Comparison of ENCODE assay signal across 8 cellular contexts in the genomic region with DNA sequence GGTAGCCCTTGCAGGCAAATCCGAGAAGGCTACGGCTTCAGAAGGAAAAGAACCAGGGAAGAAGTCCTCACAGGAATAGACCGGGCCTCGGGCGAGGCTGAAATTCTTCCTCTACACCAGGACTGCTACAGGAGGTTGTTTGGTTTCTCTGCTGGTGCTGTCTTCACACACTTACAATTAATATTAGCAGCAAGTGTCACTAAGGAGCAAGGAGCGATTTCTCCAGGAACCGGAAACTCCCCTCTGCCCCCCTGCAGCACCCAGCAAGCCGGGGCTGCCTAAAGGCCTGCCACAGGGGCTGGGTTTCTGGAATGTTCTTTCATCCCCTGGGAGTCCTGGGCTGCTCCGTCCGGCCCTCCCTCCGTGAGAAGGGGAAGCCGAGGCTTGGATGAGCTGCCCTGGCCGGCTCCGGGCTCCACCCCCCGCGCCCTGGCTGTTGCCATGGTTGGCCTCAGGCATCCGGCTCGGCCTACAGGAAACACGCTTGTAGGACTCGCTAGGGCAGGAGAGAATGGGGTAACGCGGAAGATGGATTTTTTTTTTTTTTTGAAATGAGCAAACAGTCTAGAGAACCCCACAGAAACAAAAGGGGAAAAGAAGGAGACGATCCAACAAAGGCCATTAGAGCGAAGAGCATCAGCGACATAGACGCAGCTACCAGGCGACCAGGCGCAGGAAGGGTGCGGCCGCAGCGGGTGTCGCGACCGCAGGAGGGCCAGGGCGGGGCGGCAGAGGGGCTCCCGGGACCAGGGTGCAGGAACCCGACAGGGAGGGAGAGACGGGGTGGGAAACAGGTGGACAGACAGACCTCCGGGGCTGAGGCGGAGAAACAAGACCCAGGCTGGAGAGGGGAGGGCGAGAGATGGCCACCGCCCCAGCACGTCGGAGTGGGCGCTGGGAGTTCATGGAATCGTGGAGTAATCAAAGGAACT. TPM values are rescaled to one million over a fixed set of nuclear protein-coding genes. Genes with fewer than 3 reads are reported as not detected.
DNase-seq lines count a peak whose midpoint lies in the region; ATAC-seq, FAIRE-seq and TF ChIP-seq lines count a peak whose summit lies in the region.

No MANE protein-coding gene starts in this region.

- H3K27me3 ChIP-seq in ACC112 (ENCODE audit: insufficient read depth, low read length) (peaks cover 45% of the 10 kb centered on the region), right atrium auricular region (peaks cover 0 to 4% of the 10 kb centered on the region in 2 donors)

- no peaks in the 10 kb centered on the region for H3K79me2 ChIP-seq in ACC112 (ENCODE audit: control insufficient read depth, insufficient read depth, low read length, unreplicated experiment)

- FAIRE-seq in urothelium cell line (lab: Jason Lieb, UNC) = no peak

- peaks cover 29% of the 10 kb centered on the region for H3K27me3 Mint-ChIP-seq in activated CD4-positive, alpha-beta memory T cell treated with anti-CD3 and anti-CD28 coated beads for 36 hours

- POLR2A ChIA-PET in activated CD4-positive, alpha-beta memory T cell treated with anti-CD3 and anti-CD28 coated beads for 36 hours (lab: Charles Lee) = no interaction called here

- H3K4me3 Mint-ChIP-seq in activated CD4-positive, alpha-beta memory T cell treated with anti-CD3 and anti-CD28 coated beads for 36 hours = peak overlapping the region; percentile 52

- H3K36me3 ChIP-seq in ACC112 (ENCODE audit: insufficient read depth, low read length) (no peaks in the 10 kb centered on the region), right atrium auricular region (no peaks in the 10 kb centered on the region)

- peak; percentile 94 for ATAC-seq in GM18867 (IDR thresholded peaks at IDR 0.05; ENCODE audit: unreplicated experiment)
- ATAC-seq in HG03025 (IDR thresholded peaks at IDR 0.05; ENCODE audit: low FRiP score, unreplicated experiment) = peak; percentile 63

- no peak overlapping the region for H3K27ac Mint-ChIP-seq in activated CD4-positive, alpha-beta memory T cell treated with anti-CD3 and anti-CD28 coated beads for 36 hours

- no peak overlapping the region for H2AFZ ChIP-seq in ACC112 (ENCODE audit: low read length, unreplicated experiment)

- H3K4me1 ChIP-seq in ACC112 (ENCODE audit: control insufficient read depth, insufficient read depth, low read length, unreplicated experiment) (no peaks in the 10 kb centered on the region), right atrium auricular region (no peaks in the 10 kb centered on the region)

- H3K9me3 Mint-ChIP-seq in activated CD4-positive, alpha-beta memory T cell treated with anti-CD3 and anti-CD28 coated beads for 36 hours = no peaks in the 10 kb centered on the region

- no peaks in the 10 kb centered on the region for H3K9me3 ChIP-seq in right atrium auricular region

- H3K27ac ChIP-seq in ACC112 (ENCODE audit: low read depth, low read length) (no peak overlapping the region), right atrium auricular region (no peak overlapping the region)

- no peak for TF ChIP-seq CTCF in right atrium auricular region (IDR thresholded peaks at IDR 0.05)

- H3K36me3 Mint-ChIP-seq in activated CD4-positive, alpha-beta memory T cell treated with anti-CD3 and anti-CD28 coated beads for 36 hours = no peaks in the 10 kb centered on the region

- peaks cover 9% of the 10 kb centered on the region for H3K4me1 Mint-ChIP-seq in activated CD4-positive, alpha-beta memory T cell treated with anti-CD3 and anti-CD28 coated beads for 36 hours (ENCODE audit: low read depth)

- DNase-seq in activated CD4-positive, alpha-beta memory T cell treated with anti-CD3 and anti-CD28 coated beads for 36 hours = peak; percentile 56
- no peak for DNase-seq in right atrium auricular region (ENCODE audit: low spot score)
- DNase-seq in retina = peak; percentile 80
- DNase-seq in RKO (ENCODE audit: low spot score) = no peak
- DNase-seq in urothelium cell line (ENCODE audit: low spot score) = no peak

- H3K4me3 ChIP-seq in ACC112 (ENCODE audit: low read depth, low read length) = peak overlapping the region; percentile 45
- H3K4me3 ChIP-seq in right atrium auricular region = peak overlapping the region; percentile 14 to 46

- intact Hi-C loops in activated CD4-positive, alpha-beta memory T cell treated with anti-CD3 and anti-CD28 coated beads for 36 hours (cut with micrococcal nuclease) = no loop called here

- CTCF ChIA-PET in activated CD4-positive, alpha-beta memory T cell treated with anti-CD3 and anti-CD28 coated beads for 36 hours (lab: Charles Lee) = interaction anchor here (1.3 kb wide), 1 partner anchor 108 kb away, joined by 4 read pairs; no protein-coding TSS in a partner anchor

RNA-seq across cellular contexts. Expression of a gene that starts 33.0 kb away (rescaled TPM):
- not detected for total RNA-seq in activated CD4-positive, alpha-beta memory T cell treated with anti-CD3 and anti-CD28 coated beads for 36 hours
- total RNA-seq in right atrium auricular region = not detected

RNA-seq across cellular contexts. Expression of a gene that starts 55.4 kb away (rescaled TPM):
- not detected for total RNA-seq in activated CD4-positive, alpha-beta memory T cell treated with anti-CD3 and anti-CD28 coated beads for 36 hours
- not detected for total RNA-seq in right atrium auricular region

Comparison
In these comparisons a context has a peak if more than half of its experiments do, and no peak if none do; other contexts are left out.
1. DNase-seq: peak in activated CD4-positive, alpha-beta memory T cell treated with anti-CD3 and anti-CD28 coated beads for 36 hours (single experiment) and retina (single experiment); none in right atrium auricular region (single experiment), RKO (single experiment) and urothelium cell line (single experiment).